Comparison of ENCODE assay signal across 11 cellular contexts in genomic region chr4:17512973-17513665, GRCh38. TPM values are rescaled to one million over a fixed set of nuclear protein-coding genes. Genes with fewer than 3 reads are reported as not detected.
A peak's percentile ranks its signal among the peaks of the same experiment; 100 is the strongest.
DNase-seq lines count a peak whose midpoint lies in the region; ATAC-seq, FAIRE-seq and TF ChIP-seq lines count a peak whose summit lies in the region.
"Had no signal": no experiment of that assay in that cellular context is flagged by ENCODE, and none has a peak within 500 bp of the region (broad histone marks: within the 10 kb centered on the region; RNA-seq: fewer than 3 reads in every experiment).

No MANE protein-coding gene starts in this region.

- no peak for ATAC-seq in T-cell (replicated peaks in 1 of 4)
- ATAC-seq in stimulated activated effector memory CD8-positive, alpha-beta T cell treated with anti-CD3 and anti-CD28 coated beads, Interleukin-12 subunit alpha, Interleukin-12 subunit beta, amount 100 ng/mL, for 72 hours, result no peak
- no peak for ATAC-seq in HG03520 (IDR thresholded peaks at IDR 0.05; ENCODE audit: unreplicated experiment)

- no peak overlapping the region for H3K4me2 ChIP-seq in endothelial cell of umbilical vein (ENCODE audit: insufficient read depth, low read length)

- intact Hi-C loops in endothelial cell of umbilical vein (cut with micrococcal nuclease) (loop anchor here (1.0 kb wide), 3 partner anchors 64 to 295 kb away; partner anchors contain the start of genes LAP3 and MED28), posterior cingulate gyrus (cut with DNase I) (loop anchor here (2.0 kb wide), 1 partner anchor 30 kb away; no protein-coding TSS in a partner anchor)

- H3K27ac Mint-ChIP-seq in activated CD4-positive, alpha-beta T cell treated with anti-CD3 and anti-CD28 coated beads, Interleukin-2, amount 10 ng/mL, durations not matched to agents 7 days and 5 days, result no peak overlapping the region
- H3K27ac Mint-ChIP-seq in T-cell, result peak overlapping the region in 1 of 2 donors; percentile 92
- H3K27ac Mint-ChIP-seq in stimulated activated effector memory CD8-positive, alpha-beta T cell treated with anti-CD3 and anti-CD28 coated beads, Interleukin-12 subunit alpha, Interleukin-12 subunit beta, amount 100 ng/mL, for 72 hours, result peak overlapping the region; percentile 76

- no peaks in the 10 kb centered on the region for H3K9me1 ChIP-seq in endothelial cell of umbilical vein (replicated peaks; ENCODE audit: control insufficient read depth, extremely low read depth, insufficient read depth, low read length)

- no peak for FAIRE-seq in endothelial cell of umbilical vein (lab: Jason Lieb, UNC)
- FAIRE-seq: GM12892 had no signal

- H3K4me3 Mint-ChIP-seq in activated CD4-positive, alpha-beta T cell treated with anti-CD3 and anti-CD28 coated beads, Interleukin-2, amount 10 ng/mL, durations not matched to agents 7 days and 5 days, result peak overlapping the region; percentile 90
- H3K4me3 Mint-ChIP-seq in T-cell, result peak overlapping the region; percentile 75 to 98 (median 94)
- peak overlapping the region; percentile 87 for H3K4me3 Mint-ChIP-seq in stimulated activated effector memory CD8-positive, alpha-beta T cell treated with anti-CD3 and anti-CD28 coated beads, Interleukin-12 subunit alpha, Interleukin-12 subunit beta, amount 100 ng/mL, for 72 hours

- DNase-seq in activated CD4-positive, alpha-beta T cell treated with anti-CD3 and anti-CD28 coated beads, Interleukin-2, amount 10 ng/mL, durations not matched to agents 7 days and 5 days, result no peak
- DNase-seq in activated CD4-positive, alpha-beta T cell treated with anti-CD3 and anti-CD28 coated beads, Interleukin-2, amount 50 U/mL, for 4 hours, result no peak
- DNase-seq in T-cell (no peak), endothelial cell of umbilical vein (ENCODE audit: low read depth, low spot score) (no peak), OCI-M1 (lab: John Stamatoyannopoulos, UW) (no peak), posterior cingulate gyrus (no peak)
- no peak for DNase-seq in stimulated activated effector memory CD8-positive, alpha-beta T cell treated with anti-CD3 and anti-CD28 coated beads, Interleukin-12 subunit alpha, Interleukin-12 subunit beta, amount 100 ng/mL, for 72 hours (ENCODE audit: low spot score in 2 of 2)
- DNase-seq: AML-193 had no signal

- peaks cover 19% of the 10 kb centered on the region for H3K79me2 ChIP-seq in endothelial cell of umbilical vein (ENCODE audit: control insufficient read depth, insufficient read depth, low read length)

- no peaks in the 10 kb centered on the region for H3K36me3 ChIP-seq in endothelial cell of umbilical vein (ENCODE audit: control insufficient read depth in 2 of 2, extremely low read depth in 1 of 2, insufficient read depth in 2 of 2, low read length in 2 of 2)

- BruUV-seq in endothelial cell of umbilical vein (replicated peaks; lab: Mats Ljungman, UMichigan), result no TSS peak

- dilution Hi-C loops in endothelial cell of umbilical vein (cut with MboI; ENCODE audit: extremely low pct_ligation_motif_present, low sequenced_read_pairs), result no loop called here

- peaks cover 6% of the 10 kb centered on the region for H3K36me3 Mint-ChIP-seq in activated CD4-positive, alpha-beta T cell treated with anti-CD3 and anti-CD28 coated beads, Interleukin-2, amount 10 ng/mL, durations not matched to agents 7 days and 5 days (ENCODE audit: low read depth)
- no peaks in the 10 kb centered on the region for H3K36me3 Mint-ChIP-seq in T-cell
- peaks cover 21% of the 10 kb centered on the region for H3K36me3 Mint-ChIP-seq in stimulated activated effector memory CD8-positive, alpha-beta T cell treated with anti-CD3 and anti-CD28 coated beads, Interleukin-12 subunit alpha, Interleukin-12 subunit beta, amount 100 ng/mL, for 72 hours

- H2AFZ ChIP-seq in endothelial cell of umbilical vein (ENCODE audit: low read depth, low read length), result peak overlapping the region; percentile 9

- CTCF ChIA-PET in activated CD4-positive, alpha-beta T cell treated with anti-CD3 and anti-CD28 coated beads, Interleukin-2, amount 10 ng/mL, durations not matched to agents 7 days and 5 days (lab: Charles Lee), result interaction anchor here (0.6 to 1.5 kb wide), 8 partner anchors 9 to 1941 kb away, joined by 3 to 5 read pairs (median 3); no protein-coding TSS in a partner anchor
- CTCF ChIA-PET in T-cell (lab: Charles Lee), result interaction anchor here in 1 of 2 donors (0.6 kb wide), 1 partner anchor 118 kb away, joined by 4 read pairs; no protein-coding TSS in a partner anchor
- CTCF ChIA-PET in endothelial cell of umbilical vein (lab: Charles Lee), result interaction anchor here (1.4 kb wide), 1 partner anchor 304 kb away, joined by 6 read pairs; no protein-coding TSS in a partner anchor

- no peaks in the 10 kb centered on the region for H4K20me1 ChIP-seq in endothelial cell of umbilical vein (replicated peaks; ENCODE audit: control insufficient read depth, extremely low read depth, insufficient read depth, low read length)

- TF ChIP-seq POLR2A in endothelial cell of umbilical vein (IDR thresholded peaks at IDR 0.05; ENCODE audit: low read depth, low read length), result no peak

- H3K4me1 ChIP-seq in endothelial cell of umbilical vein (ENCODE audit: control insufficient read depth, extremely low read depth, insufficient read depth, low read length), result peaks cover 15% of the 10 kb centered on the region

- no peak for TF ChIP-seq CTCF in endothelial cell of umbilical vein (IDR thresholded peaks at IDR 0.05; ENCODE audit: extremely low read depth in 1 of 2, insufficient read depth in 1 of 2, low read depth in 1 of 2, low read length in 2 of 2)

- no peaks in the 10 kb centered on the region for H3K9me3 Mint-ChIP-seq in activated CD4-positive, alpha-beta T cell treated with anti-CD3 and anti-CD28 coated beads, Interleukin-2, amount 10 ng/mL, durations not matched to agents 7 days and 5 days
- H3K9me3 Mint-ChIP-seq in T-cell, result no peaks in the 10 kb centered on the region
- no peaks in the 10 kb centered on the region for H3K9me3 Mint-ChIP-seq in stimulated activated effector memory CD8-positive, alpha-beta T cell treated with anti-CD3 and anti-CD28 coated beads, Interleukin-12 subunit alpha, Interleukin-12 subunit beta, amount 100 ng/mL, for 72 hours

- H3K27me3 ChIP-seq in endothelial cell of umbilical vein (ENCODE audit: control insufficient read depth in 2 of 2, insufficient read depth in 2 of 2, low read length in 2 of 2), result peaks cover 21 to 22% of the 10 kb centered on the region in 2 experiments

- peaks cover 27% of the 10 kb centered on the region for H3K4me1 Mint-ChIP-seq in activated CD4-positive, alpha-beta T cell treated with anti-CD3 and anti-CD28 coated beads, Interleukin-2, amount 10 ng/mL, durations not matched to agents 7 days and 5 days
- peaks cover 32 to 37% (median 35%) of the 10 kb centered on the region in 3 donors for H3K4me1 Mint-ChIP-seq in T-cell
- peaks cover 29% of the 10 kb centered on the region for H3K4me1 Mint-ChIP-seq in stimulated activated effector memory CD8-positive, alpha-beta T cell treated with anti-CD3 and anti-CD28 coated beads, Interleukin-12 subunit alpha, Interleukin-12 subunit beta, amount 100 ng/mL, for 72 hours

- no peak overlapping the region for H3K27ac ChIP-seq in endothelial cell of umbilical vein (ENCODE audit: insufficient read depth, low read depth, low read length)

- H3K9me3 ChIP-seq in endothelial cell of umbilical vein (replicated peaks; ENCODE audit: control insufficient read depth, insufficient read depth, low read length), result no peaks in the 10 kb centered on the region

- H3K27me3 Mint-ChIP-seq in activated CD4-positive, alpha-beta T cell treated with anti-CD3 and anti-CD28 coated beads, Interleukin-2, amount 10 ng/mL, durations not matched to agents 7 days and 5 days, result peaks cover 10% of the 10 kb centered on the region
- peaks cover 8 to 9% of the 10 kb centered on the region in 2 donors for H3K27me3 Mint-ChIP-seq in T-cell

- H3K9ac ChIP-seq in endothelial cell of umbilical vein (replicated peaks; ENCODE audit: extremely low read depth, insufficient read depth, low read length), result no peak overlapping the region

- H3K4me3 ChIP-seq in endothelial cell of umbilical vein (replicated peaks in 1 of 3; ENCODE audit: insufficient read depth in 1 of 3, low read depth in 1 of 3, low read length in 3 of 3), result no peak overlapping the region

- POLR2A ChIA-PET in activated CD4-positive, alpha-beta T cell treated with anti-CD3 and anti-CD28 coated beads, Interleukin-2, amount 10 ng/mL, durations not matched to agents 7 days and 5 days (lab: Charles Lee), result no interaction called here
- POLR2A ChIA-PET in T-cell (lab: Charles Lee), result interaction anchor here in 1 of 2 donors (0.9 kb wide), 1 partner anchor 65 kb away, joined by 3 read pairs; no protein-coding TSS in a partner anchor
- POLR2A ChIA-PET in endothelial cell of umbilical vein (lab: Charles Lee), result no interaction called here

TF ChIP-seq in endothelial cell of umbilical vein, 7 proteins besides CTCF, POLR2A, EP300 and RAD21 (continues in another document):
- TF ChIP-seq GATA2 (IDR thresholded peaks at IDR 0.05; ENCODE audit: insufficient read depth, insufficient read length, low read depth, low read length), result no peak
- no peak for TF ChIP-seq MYC (IDR thresholded peaks at IDR 0.05; ENCODE audit: low read depth, low read length)
- no peak for TF ChIP-seq FOS (IDR thresholded peaks at IDR 0.05; ENCODE audit: borderline replicate concordance, insufficient read depth, low read length)

RNA-seq across cellular contexts. Expression of gene QDPR, which starts 1.2 kb away (rescaled TPM):
- 10 to 100 TPM; 26.8 TPM for total RNA-seq in activated CD4-positive, alpha-beta T cell treated with anti-CD3 and anti-CD28 coated beads, Interleukin-2, amount 10 ng/mL, durations not matched to agents 7 days and 5 days
- total RNA-seq in T-cell (10 to 100 TPM; 14.9 to 23.1 (median 20.0) TPM), endothelial cell of umbilical vein (20.9 and 24.6 TPM in 2 replicates)
- 18.4 and 20.5 TPM in 2 replicates for polyA plus RNA-seq in endothelial cell of umbilical vein
- 17.5 and 19.1 TPM in 2 replicates for polyA plus RNA-seq in endothelial cell of umbilical vein (2011; cell fraction: cytosol; rRNA removed)
- 9.7 and 12.0 TPM in 2 replicates for polyA plus RNA-seq in endothelial cell of umbilical vein (2011; cell fraction: nucleus; rRNA removed)
- polyA plus RNA-seq in endothelial cell of umbilical vein (2012), result 29.9 and 35.7 TPM in 2 replicates
- 15.7 and 18.4 TPM in 2 replicates for polyA minus RNA-seq in endothelial cell of umbilical vein
- 11.2 TPM for polyA minus RNA-seq in endothelial cell of umbilical vein (2011; cell fraction: cytosol; rRNA and poly(A)+ RNA removed)
- polyA minus RNA-seq in endothelial cell of umbilical vein (2011; cell fraction: nucleus; rRNA and poly(A)+ RNA removed), result 4.8 and 6.7 TPM in 2 replicates

RNA-seq across cellular contexts. Expression of gene CLRN2, which starts 1.8 kb away (rescaled TPM):
- total RNA-seq in activated CD4-positive, alpha-beta T cell treated with anti-CD3 and anti-CD28 coated beads, Interleukin-2, amount 10 ng/mL, durations not matched to agents 7 days and 5 days, result not detected
- total RNA-seq in T-cell, result not detected
- not detected in 2 replicates for total RNA-seq in endothelial cell of umbilical vein
- not detected in 2 replicates for polyA plus RNA-seq in endothelial cell of umbilical vein
- not detected in 2 replicates for polyA plus RNA-seq in endothelial cell of umbilical vein (2011; cell fraction: cytosol; rRNA removed)
- not detected in 2 replicates for polyA plus RNA-seq in endothelial cell of umbilical vein (2011; cell fraction: nucleus; rRNA removed)
- not detected in 2 replicates for polyA plus RNA-seq in endothelial cell of umbilical vein (2012)
- polyA minus RNA-seq in endothelial cell of umbilical vein, result not detected in 2 replicates
- polyA minus RNA-seq in endothelial cell of umbilical vein (2011; cell fraction: cytosol; rRNA and poly(A)+ RNA removed), result not detected
- polyA minus RNA-seq in endothelial cell of umbilical vein (2011; cell fraction: nucleus; rRNA and poly(A)+ RNA removed), result not detected in 2 replicates
- total RNA-seq: pulmonary artery endothelial cell had no signal
